Comparison of ENCODE assay signal across 21 cellular contexts in the genomic region with DNA sequence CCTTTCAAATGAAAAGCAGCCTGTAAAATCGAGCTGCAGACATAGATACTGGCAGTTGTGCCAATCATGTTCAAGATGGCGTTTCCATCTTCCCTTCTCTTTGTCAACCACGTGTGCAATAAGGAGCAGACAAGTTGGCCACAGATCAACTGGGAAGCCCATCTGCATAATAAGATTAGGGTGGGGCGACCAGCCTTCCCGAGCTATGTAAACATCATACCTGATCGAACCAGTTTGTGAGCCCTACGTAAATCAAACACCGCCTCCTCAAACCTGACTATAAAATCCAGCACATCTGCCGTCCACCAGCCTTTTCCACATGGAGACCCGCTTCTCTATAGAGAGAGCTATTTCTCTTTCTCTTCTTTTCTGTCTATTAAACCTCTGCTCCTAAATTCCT.
DNase-seq lines count a peak whose midpoint lies in the region; ATAC-seq and TF ChIP-seq lines count a peak whose summit lies in the region.
"Had no signal": no experiment of that assay in that cellular context is flagged by ENCODE, and none has a peak within 500 bp of the region (broad histone marks: within the 10 kb centered on the region; RNA-seq: fewer than 3 reads in every experiment).

No MANE protein-coding gene starts in this region.

- no peak for ATAC-seq in GM21786 (IDR thresholded peaks at IDR 0.05; ENCODE audit: unreplicated experiment)
- ATAC-seq: sciatic nerve had no signal

- DNase-seq in LNCaP clone FGC (ENCODE audit: low read depth) (peak; percentile 87), NCI-H69 (lab: John Stamatoyannopoulos, UW) (peak; percentile 45), epithelial cell of prostate (ENCODE audit: low read depth, low spot score) (peak; percentile 31), NCI-H2227 treated with DMSO at 0.1 percent for 48 hours (lab: John Stamatoyannopoulos, UW) (no peak), SKM-1 (lab: John Stamatoyannopoulos, UW; ENCODE audit: unreplicated experiment) (no peak), T-helper 2 cell (no peak)
- DNase-seq: activated B cell treated with CpG ODN at 0.5 μM for 24 hours; activated CD4-positive, alpha-beta memory T cell treated with anti-CD3 and anti-CD28 coated beads for 36 hours; activated gamma-delta T cell; brain microvascular endothelial cell; DMS79; MM.1S; NCI-H187 treated with DMSO at 0.1 percent for 48 hours; NCI-H524 treated with DMSO at 0.1 percent for 48 hours; Peyer's patch had no signal

- no peak for TF ChIP-seq CTCF in C4-2B (conservative IDR thresholded peaks at IDR 0.05)
- TF ChIP-seq CTCF in LNCaP clone FGC (IDR thresholded peaks at IDR 0.05; ENCODE audit: control insufficient read depth, extremely low read depth, insufficient read depth): no peak

- H3K27ac ChIP-seq in C4-2B: peak overlapping the region; percentile 50; the same call in 1 of the 2 replicates
- H3K27ac ChIP-seq in epithelial cell of prostate: peak overlapping the region; percentile 31
- H3K27ac ChIP-seq: BLaER1 treated with 17β-estradiol and CSF1 and Interleukin-3, amounts not matched to agents 10 nM and 100 nM; brain microvascular endothelial cell; Peyer's patch; suprapubic skin had no signal

- no peak overlapping the region for H3K4me3 ChIP-seq in LNCaP clone FGC (ENCODE audit: low read depth, low read length)
- H3K4me3 ChIP-seq: BLaER1 treated with 17β-estradiol and CSF1 and Interleukin-3, amounts not matched to agents 10 nM and 100 nM; lung; Peyer's patch; suprapubic skin had no signal

Comparison
In these comparisons a context has a peak if more than half of its experiments do, and no peak if none do; other contexts are left out.
1. DNase-seq: peak in LNCaP clone FGC (single experiment), NCI-H69 (single experiment) and epithelial cell of prostate (single experiment); none in NCI-H2227 treated with DMSO at 0.1 percent for 48 hours (single experiment), SKM-1 (single experiment) and T-helper 2 cell (0 of 5).